In the genomic region with DNA sequence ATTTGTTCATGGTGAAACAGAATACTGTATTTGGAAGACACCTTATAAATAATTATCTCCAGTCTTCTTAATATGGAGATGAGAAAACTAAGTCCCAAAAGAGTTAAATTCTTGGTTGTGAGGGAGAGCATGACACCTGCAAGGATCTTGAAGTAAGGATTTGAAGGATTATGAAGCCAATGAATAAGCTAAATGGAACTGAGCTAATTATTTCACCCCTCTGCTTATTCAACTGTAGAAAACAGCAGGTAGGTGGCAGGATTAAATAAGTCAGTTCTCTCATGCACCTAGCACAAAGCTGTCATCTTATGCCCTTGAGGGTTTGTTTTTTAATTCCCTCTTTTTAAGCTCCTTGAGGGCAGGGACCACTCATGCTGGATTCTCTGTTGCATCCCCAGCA, we compare ENCODE assay signal across 28 cellular contexts.
"Had no signal": no experiment of that assay in that cellular context is flagged by ENCODE, and none has a peak within 500 bp of the region (broad histone marks: within the 10 kb centered on the region; RNA-seq: fewer than 3 reads in every experiment).

No MANE protein-coding gene starts in this region.

- DNase-seq: Kasumi-1, KG1, MG63, NCI-H1092, NCI-H1105, NCI-H1417 treated with DMSO at 0.1 percent for 48 hours, NCI-H1436 treated with DMSO at 0.1 percent for 48 hours, NCI-H1694 treated with DMSO at 0.1 percent for 48 hours, NCI-H187 treated with DMSO at 0.1 percent for 48 hours, NCI-H2029 treated with DMSO at 0.1 percent for 48 hours, NCI-H2081 treated with DMSO at 0.1 percent for 48 hours, NCI-H2107, NCI-H2171, NCI-H226, NCI-H446 treated with DMSO at 0.1 percent for 48 hours, NCI-H510A, NCI-H526, NCI-H69, NCI-H748 treated with DMSO at 0.1 percent for 48 hours, PC-9, SHP77, SIG-M5, SJCRH30, T-cell had no signal

- H3K4me2 ChIP-seq: PC-9 had no signal

- H3K27ac ChIP-seq: PC-9, RWPE1, SJCRH30, SK-N-MC had no signal

- H3K27me3 Mint-ChIP-seq: T-cell had no signal

- H3K9me3 Mint-ChIP-seq: T-cell had no signal

- H3K9me3 ChIP-seq: MG63, SJCRH30 had no signal

- H2AFZ ChIP-seq: PC-9 had no signal

- ATAC-seq: Panc1, Right ventricle myocardium inferior, T-cell had no signal

- H3K36me3 ChIP-seq: MG63, SJCRH30 had no signal

- H3K4me3 ChIP-seq: MG63, PC-9, SJCRH30, SK-N-MC had no signal

- H3K27me3 ChIP-seq: MG63, SJCRH30 had no signal

- H3K36me3 Mint-ChIP-seq: T-cell had no signal
